14 cellular contexts compared by ENCODE assay signal in the genomic region with DNA sequence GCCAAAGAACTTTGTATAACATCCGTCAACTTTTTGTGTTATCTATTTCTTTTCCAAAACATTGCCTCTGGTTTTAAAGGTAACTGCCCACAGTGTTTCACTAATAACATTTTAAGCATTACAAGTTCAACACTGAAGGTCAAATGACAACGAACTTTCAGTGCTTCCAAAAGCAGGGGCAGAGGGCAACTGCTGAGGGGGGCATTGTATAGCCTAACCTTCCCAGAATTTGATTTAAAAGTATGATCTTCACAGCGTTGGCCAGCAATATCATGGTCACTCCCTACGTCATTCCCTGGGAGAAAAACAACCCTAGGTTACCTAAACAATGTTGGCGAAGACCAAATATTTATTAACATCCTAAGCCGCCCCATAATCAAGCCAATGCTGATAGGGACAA. TPM values are rescaled to one million over a fixed set of nuclear protein-coding genes. Genes with fewer than 3 reads are reported as not detected.
A peak's percentile ranks its signal among the peaks of the same experiment; 100 is the strongest.
DNase-seq lines count a peak whose midpoint lies in the region; ATAC-seq and TF ChIP-seq lines count a peak whose summit lies in the region.
"Had no signal": no experiment of that assay in that cellular context is flagged by ENCODE, and none has a peak within 500 bp of the region (broad histone marks: within the 10 kb centered on the region; RNA-seq: fewer than 3 reads in every experiment).

No MANE protein-coding gene starts in this region.

- DNase-seq in natural killer cell, result no peak
- no peak for DNase-seq in natural killer cell treated with Interleukin-12 subunit alpha and Interleukin-12 subunit beta and Interleukin-15 and Interleukin-18, amount 100 ng/mL, for 72 hours (ENCODE audit: low spot score)
- peak; percentile 52 for DNase-seq in left lobe of liver (ENCODE audit: low spot score)
- no peak for DNase-seq in neural crest cell (ENCODE audit: low read depth, low spot score)
- no peak for DNase-seq in type B pancreatic cell (ENCODE audit: extremely low spot score, unreplicated experiment)
- no peak for DNase-seq in SW 1271 (lab: John Stamatoyannopoulos, UW)
- no peak for DNase-seq in NCI-H2196 (lab: John Stamatoyannopoulos, UW; ENCODE audit: unreplicated experiment)
- no peak for DNase-seq in NCI-H526 treated with DMSO at 0.1 percent for 48 hours (lab: John Stamatoyannopoulos, UW)
- DNase-seq: DMS79 treated with DMSO at 0.1 percent for 48 hours, NCI-H1694 treated with DMSO at 0.1 percent for 48 hours, NCI-H2227 treated with DMSO at 0.1 percent for 48 hours, NCI-H82, RPMI8226 had no signal

- no peaks in the 10 kb centered on the region for H3K9me3 Mint-ChIP-seq in natural killer cell
- H3K9me3 Mint-ChIP-seq in natural killer cell treated with Interleukin-12 subunit alpha and Interleukin-12 subunit beta and Interleukin-15 and Interleukin-18, amount 100 ng/mL, for 72 hours, result no peaks in the 10 kb centered on the region
- H3K9me3 Mint-ChIP-seq in neural crest cell, result no peaks in the 10 kb centered on the region
- no peaks in the 10 kb centered on the region for H3K9me3 Mint-ChIP-seq in type B pancreatic cell

- H3K27ac Mint-ChIP-seq in natural killer cell (no peak overlapping the region), neural crest cell (ENCODE audit: unreplicated experiment) (no peak overlapping the region), type B pancreatic cell (no peak overlapping the region)
- no peak overlapping the region for H3K27ac Mint-ChIP-seq in natural killer cell treated with Interleukin-12 subunit alpha and Interleukin-12 subunit beta and Interleukin-15 and Interleukin-18, amount 100 ng/mL, for 72 hours

- no peak for ATAC-seq in natural killer cell
- ATAC-seq in natural killer cell treated with Interleukin-12 subunit alpha and Interleukin-12 subunit beta and Interleukin-15 and Interleukin-18, amount 100 ng/mL, for 72 hours, result no peak
- peak; percentile 2 for ATAC-seq in left lobe of liver
- ATAC-seq: PC-3 had no signal

- H3K36me3 Mint-ChIP-seq in natural killer cell, result no peaks in the 10 kb centered on the region
- no peaks in the 10 kb centered on the region for H3K36me3 Mint-ChIP-seq in natural killer cell treated with Interleukin-12 subunit alpha and Interleukin-12 subunit beta and Interleukin-15 and Interleukin-18, amount 100 ng/mL, for 72 hours
- H3K36me3 Mint-ChIP-seq in neural crest cell (ENCODE audit: low read depth), result peaks cover 3% of the 10 kb centered on the region
- H3K36me3 Mint-ChIP-seq in type B pancreatic cell, result peaks cover 3% of the 10 kb centered on the region

- TF ChIP-seq CTCF in natural killer cell (IDR thresholded peaks at IDR 0.05) (no peak), neural crest cell (conservative IDR thresholded peaks at IDR 0.05) (no peak), type B pancreatic cell (conservative IDR thresholded peaks at IDR 0.05) (no peak)

- H3K4me3 Mint-ChIP-seq in natural killer cell (peak overlapping the region; percentile 65), neural crest cell (peak overlapping the region; percentile 96), type B pancreatic cell (peak overlapping the region; percentile 100)
- H3K4me3 Mint-ChIP-seq in natural killer cell treated with Interleukin-12 subunit alpha and Interleukin-12 subunit beta and Interleukin-15 and Interleukin-18, amount 100 ng/mL, for 72 hours, result no peak overlapping the region

- intact Hi-C loops in natural killer cell (cut with micrococcal nuclease), result no loop called here

- H3K4me1 Mint-ChIP-seq in natural killer cell (peaks cover 41 to 44% of the 10 kb centered on the region in 2 donors), neural crest cell (peaks cover 35% of the 10 kb centered on the region), type B pancreatic cell (ENCODE audit: unreplicated experiment) (peaks cover 29% of the 10 kb centered on the region)
- H3K4me1 Mint-ChIP-seq in natural killer cell treated with Interleukin-12 subunit alpha and Interleukin-12 subunit beta and Interleukin-15 and Interleukin-18, amount 100 ng/mL, for 72 hours (ENCODE audit: low read depth in 2 of 2), result peaks cover 36 to 40% of the 10 kb centered on the region in 2 donors

- no peaks in the 10 kb centered on the region for H3K27me3 Mint-ChIP-seq in natural killer cell (ENCODE audit: low read depth in 2 of 2)
- no peaks in the 10 kb centered on the region for H3K27me3 Mint-ChIP-seq in natural killer cell treated with Interleukin-12 subunit alpha and Interleukin-12 subunit beta and Interleukin-15 and Interleukin-18, amount 100 ng/mL, for 72 hours
- H3K27me3 Mint-ChIP-seq in neural crest cell (ENCODE audit: low read depth), result no peaks in the 10 kb centered on the region
- H3K27me3 Mint-ChIP-seq in type B pancreatic cell, result no peaks in the 10 kb centered on the region

RNA-seq across cellular contexts. Expression of a gene that starts 2.5 kb away (rescaled TPM):
- total RNA-seq in natural killer cell (10 to 100 TPM in 1 of 3 donors, 1 to 10 TPM in 2; 8.5 to 15.1 (median 8.5) TPM), left lobe of liver (107 TPM), neural crest cell (30.8 and 37.8 TPM in 2 replicates), type B pancreatic cell (ENCODE audit: low replicate concordance) (50.9 and 57.6 TPM in 2 replicates)
- total RNA-seq in natural killer cell treated with Interleukin-12 subunit alpha and Interleukin-12 subunit beta and Interleukin-15 and Interleukin-18, amount 100 ng/mL, for 72 hours, result 10 to 100 TPM; 42.5 to 44.4 TPM
